ENCODE assay signal across 8 cellular contexts in the genomic region with DNA sequence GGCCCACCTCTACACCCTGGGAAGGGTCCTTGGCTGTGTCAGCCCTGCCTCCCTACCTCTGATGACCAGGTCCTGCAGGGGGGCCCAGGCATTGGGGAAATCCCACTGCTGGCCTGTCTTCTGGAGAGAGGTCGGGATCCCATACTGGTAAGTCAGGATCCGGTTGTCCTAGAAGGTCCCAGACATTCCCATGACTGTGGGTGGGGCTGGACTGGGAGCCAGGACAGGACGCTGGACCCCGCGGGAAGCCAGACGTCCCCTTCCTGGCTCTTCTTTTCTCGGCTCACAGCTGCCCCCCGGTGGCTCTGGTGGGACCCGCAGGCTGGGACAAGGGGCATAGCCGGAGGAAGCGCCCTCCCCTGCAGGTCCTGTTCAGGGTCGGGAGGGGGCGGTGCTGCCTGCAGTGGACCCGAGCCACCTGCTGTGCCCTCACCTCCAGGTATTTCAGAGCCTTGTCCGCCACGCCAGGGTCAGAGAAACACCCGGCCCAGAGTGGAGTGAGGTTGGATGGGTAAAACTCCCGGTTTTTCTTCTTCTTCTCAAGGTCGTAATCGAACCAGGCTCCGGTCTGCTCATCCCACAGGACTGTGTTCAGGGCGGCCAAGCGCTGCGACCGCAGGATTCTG. TPM values are rescaled to one million over a fixed set of nuclear protein-coding genes. Genes with fewer than 3 reads are reported as not detected.
DNase-seq lines count a peak whose midpoint lies in the region; ATAC-seq, FAIRE-seq and TF ChIP-seq lines count a peak whose summit lies in the region.

No MANE protein-coding gene starts in this region.

- peaks cover 8% of the 10 kb centered on the region for H3K4me1 Mint-ChIP-seq in glutamatergic neuron (ENCODE audit: low read depth, unreplicated experiment)

- no peaks in the 10 kb centered on the region for H3K4me1 ChIP-seq in parathyroid adenoma
- H3K4me1 ChIP-seq in tibial artery = peaks cover 0 to 17% (median 8%) of the 10 kb centered on the region in 4 donors

- H3K79me2 ChIP-seq in parathyroid adenoma = no peaks in the 10 kb centered on the region

- H3K4me2 ChIP-seq in parathyroid adenoma (ENCODE audit: low read length) = no peak overlapping the region

- H2AFZ ChIP-seq in parathyroid adenoma = peak overlapping the region; percentile 28

- H3K36me3 ChIP-seq in parathyroid adenoma (ENCODE audit: control insufficient read depth, insufficient read depth, low read length) (no peaks in the 10 kb centered on the region), tibial artery (peaks cover 7 to 40% (median 27%) of the 10 kb centered on the region in 3 donors)

- H3K27me3 Mint-ChIP-seq in glutamatergic neuron (ENCODE audit: unreplicated experiment) = peaks cover 10% of the 10 kb centered on the region

- H3K9me3 ChIP-seq in parathyroid adenoma (ENCODE audit: control insufficient read depth, low read length) (no peaks in the 10 kb centered on the region), tibial artery (no peaks in the 10 kb centered on the region)

- intact Hi-C loops in tibial artery (cut with DNase I; ENCODE audit: low total_unique reads) = loop anchor here (5.0 kb wide), 1 partner anchor 67 kb away; no protein-coding TSS in a partner anchor

- no peaks in the 10 kb centered on the region for H3K27me3 ChIP-seq in parathyroid adenoma (ENCODE audit: control insufficient read depth, insufficient read depth, low read length)
- H3K27me3 ChIP-seq in tibial artery = peaks cover 0 to 7% of the 10 kb centered on the region in 2 donors

- DNase-seq in D721Med (ENCODE audit: insufficient read length, low spot score) (peak; percentile 95), GOT3 (lab: John Stamatoyannopoulos, UW) (peak; percentile 23), NCI-H1105 (lab: John Stamatoyannopoulos, UW) (peak; percentile 96), SKM-1 (lab: John Stamatoyannopoulos, UW; ENCODE audit: unreplicated experiment) (peak; percentile 73), glutamatergic neuron (peak; percentile 97), tibial artery (peak; percentile 94 to 95)
- peak; percentile 76 to 99 for DNase-seq in activated naive CD4-positive, alpha-beta T cell treated with anti-CD3 and anti-CD28 coated beads, Interleukin-2, amount 50 U/mL, for 72 hours (ENCODE audit: low spot score in 2 of 2)

- ATAC-seq in activated naive CD4-positive, alpha-beta T cell treated with anti-CD3 and anti-CD28 coated beads, Interleukin-2, amount 50 U/mL, for 72 hours = peak; percentile 90 to 98

- no peak overlapping the region for H3K27ac ChIP-seq in parathyroid adenoma
- peak overlapping the region; percentile 36 to 63 for H3K27ac ChIP-seq in tibial artery

- peak; percentile 90 for TF ChIP-seq CTCF in D721Med (IDR thresholded peaks at IDR 0.05; ENCODE audit: insufficient read depth, missing control alignments)
- peak; percentile 95 for TF ChIP-seq CTCF in glutamatergic neuron (IDR thresholded peaks at IDR 0.05; ENCODE audit: partially characterized antibody, unreplicated experiment)
- peak; percentile 84 for TF ChIP-seq CTCF in parathyroid adenoma (IDR thresholded peaks at IDR 0.05)
- peak; percentile 98 to 99 for TF ChIP-seq CTCF in tibial artery (IDR thresholded peaks at IDR 0.05)

- H3K9ac ChIP-seq in parathyroid adenoma = no peak overlapping the region

- H3K27ac Mint-ChIP-seq in activated naive CD4-positive, alpha-beta T cell treated with anti-CD3 and anti-CD28 coated beads, Interleukin-2, amount 50 U/mL, for 72 hours = no peak overlapping the region
- H3K27ac Mint-ChIP-seq in glutamatergic neuron (ENCODE audit: unreplicated experiment) = no peak overlapping the region

- H3K36me3 Mint-ChIP-seq in activated naive CD4-positive, alpha-beta T cell treated with anti-CD3 and anti-CD28 coated beads, Interleukin-2, amount 50 U/mL, for 72 hours = no peaks in the 10 kb centered on the region
- no peaks in the 10 kb centered on the region for H3K36me3 Mint-ChIP-seq in glutamatergic neuron (ENCODE audit: unreplicated experiment)

- H3K4me3 ChIP-seq in parathyroid adenoma (ENCODE audit: low read depth, low read length) (no peak overlapping the region), tibial artery (no peak overlapping the region)

- FAIRE-seq in D721Med (lab: Jason Lieb, UNC) = no peak

- H3K4me3 Mint-ChIP-seq in glutamatergic neuron (ENCODE audit: unreplicated experiment) = no peak overlapping the region

- no peaks in the 10 kb centered on the region for H3K9me3 Mint-ChIP-seq in activated naive CD4-positive, alpha-beta T cell treated with anti-CD3 and anti-CD28 coated beads, Interleukin-2, amount 50 U/mL, for 72 hours
- no peaks in the 10 kb centered on the region for H3K9me3 Mint-ChIP-seq in glutamatergic neuron (ENCODE audit: unreplicated experiment)

RNA-seq across cellular contexts. Expression of gene TREH, which starts 20.0 kb away (rescaled TPM):
- not detected for total RNA-seq in activated naive CD4-positive, alpha-beta T cell treated with anti-CD3 and anti-CD28 coated beads, Interleukin-2, amount 50 U/mL, for 72 hours
- total RNA-seq in glutamatergic neuron (ENCODE audit: unreplicated experiment) = not detected

RNA-seq across cellular contexts. Expression of gene PHLDB1, which starts 52.0 kb away (rescaled TPM):
- 1 to 10 TPM; 5.1 to 5.7 TPM for total RNA-seq in activated naive CD4-positive, alpha-beta T cell treated with anti-CD3 and anti-CD28 coated beads, Interleukin-2, amount 50 U/mL, for 72 hours
- total RNA-seq in glutamatergic neuron (ENCODE audit: unreplicated experiment) = 78.4 TPM

Comparison
In these comparisons a context has a peak if more than half of its experiments do, and no peak if none do; other contexts are left out.
1. DNase-seq: peak in every context shown above with its lines; median percentile 97 in glutamatergic neuron; 96 in NCI-H1105; 95 in D721Med; 94 in tibial artery; 88 in activated naive CD4-positive, alpha-beta T cell treated with anti-CD3 and anti-CD28 coated beads, Interleukin-2, amount 50 U/mL, for 72 hours; 73 in SKM-1; 23 in GOT3.
2. RNA of gene PHLDB1, which starts 52.0 kb away (total RNA-seq): 78.4 TPM in glutamatergic neuron (single experiment); 5.1 to 5.7 TPM in activated naive CD4-positive, alpha-beta T cell treated with anti-CD3 and anti-CD28 coated beads, Interleukin-2, amount 50 U/mL, for 72 hours; every median in the first group is over 10 times any median in the second.
3. Peak in every context shown above with its lines, with median percentiles within 50 percentile points of each other: CTCF ChIP-seq.